Comparison of ENCODE assay signal across 11 cellular contexts in the genomic region with DNA sequence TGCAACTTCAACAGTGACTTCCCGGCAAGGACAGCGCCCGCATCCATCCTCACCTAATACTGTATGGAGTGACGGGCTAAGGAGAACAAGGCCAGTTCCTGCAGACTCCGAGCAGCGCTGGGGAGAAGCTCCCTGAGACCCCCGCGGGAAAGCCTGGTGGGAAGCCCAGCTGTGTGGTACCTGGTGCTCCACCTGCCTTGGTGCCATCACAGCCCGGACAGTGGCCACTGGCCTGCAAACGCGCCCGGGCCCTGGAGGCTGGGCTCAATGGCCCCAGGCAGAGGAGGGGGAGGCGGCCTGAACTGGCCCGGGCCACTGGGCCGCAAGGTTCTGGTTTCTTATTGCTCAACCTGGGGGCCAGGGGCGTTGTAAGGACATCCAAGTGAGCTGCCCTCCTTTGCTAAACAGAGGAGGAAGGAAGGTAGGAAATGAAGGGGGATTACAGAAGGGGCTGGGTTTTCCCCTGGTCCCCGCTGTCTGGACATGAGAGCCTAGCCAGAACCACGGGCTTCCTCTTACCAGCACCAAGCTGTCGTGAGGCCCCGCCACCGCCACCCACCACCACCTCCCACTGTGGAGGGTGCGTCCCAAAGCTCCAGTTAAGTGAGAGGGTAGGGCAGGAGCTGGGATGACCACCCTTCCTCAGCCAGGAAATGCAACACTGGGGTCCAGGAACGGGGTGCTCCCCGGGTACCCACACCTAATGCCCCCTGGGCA. TPM values are rescaled to one million over a fixed set of nuclear protein-coding genes. Genes with fewer than 3 reads are reported as not detected.
DNase-seq lines count a peak whose midpoint lies in the region; ATAC-seq, FAIRE-seq and TF ChIP-seq lines count a peak whose summit lies in the region.
"Had no signal": no experiment of that assay in that cellular context is flagged by ENCODE, and none has a peak within 500 bp of the region (broad histone marks: within the 10 kb centered on the region; RNA-seq: fewer than 3 reads in every experiment).

No MANE protein-coding gene starts in this region.

- no peak for FAIRE-seq in HepG2 (lab: Jason Lieb, UNC)

- H3K27me3 Mint-ChIP-seq in activated T-helper 2 cell treated with anti-CD3 and anti-CD28 coated beads, Interferon-gamma antibody, Interleukin-2, Interleukin-4, amounts not matched to agents 10 μg/mL and 5 μg/mL and 100 μg/mL, durations not matched to agents 14 hours and 24 hours and 36 hours (ENCODE audit: low read depth), result no peaks in the 10 kb centered on the region

- intact Hi-C loops in HepG2 (cut with micrococcal nuclease; ENCODE audit: unreplicated experiment) (no loop called here), right lobe of liver (cut with DNase I) (loop anchor here in 1 of 2 donors (5.0 kb wide), 1 partner anchor 44 kb away; no protein-coding TSS in a partner anchor), vagina (cut with DNase I) (no loop called here)
- intact Hi-C loops in activated T-helper 2 cell treated with anti-CD3 and anti-CD28 coated beads, Interferon-gamma antibody, Interleukin-2, Interleukin-4, amounts not matched to agents 10 μg/mL and 5 μg/mL and 100 μg/mL, durations not matched to agents 14 hours and 24 hours and 36 hours (cut with micrococcal nuclease), result no loop called here

- H3K36me3 ChIP-seq in HepG2 (replicated peaks in 1 of 2; ENCODE audit: control insufficient read depth in 1 of 2, insufficient read depth in 2 of 2, low read length in 2 of 2) (peaks cover 6 to 12% of the 10 kb centered on the region in 2 experiments; a peak in 3 of 5 replicates), right lobe of liver (peaks cover 0 to 16% (median 0%) of the 10 kb centered on the region in 4 donors), muscle layer of duodenum (ENCODE audit: control insufficient read depth in 1 of 2, insufficient read depth in 2 of 2, low read length in 2 of 2) (peaks cover 0 to 27% of the 10 kb centered on the region in 2 donors), vagina (peaks cover 0 to 16% of the 10 kb centered on the region in 2 donors)

- in situ Hi-C loops in HepG2 (cut with HindIII; ENCODE audit: extremely low pct_ligation_motif_present, low pct_unique_long_range_greater_than_20kb), result no loop called here

- TF ChIP-seq CTCF in HepG2 (CRISPR knock-in tag; IDR thresholded peaks at IDR 0.05), result no peak
- TF ChIP-seq CTCF in right lobe of liver (IDR thresholded peaks at IDR 0.05), result no peak
- no peak for TF ChIP-seq CTCF in vagina (IDR thresholded peaks at IDR 0.05)

- H3K9me3 Mint-ChIP-seq in activated T-helper 2 cell treated with anti-CD3 and anti-CD28 coated beads, Interferon-gamma antibody, Interleukin-2, Interleukin-4, amounts not matched to agents 10 μg/mL and 5 μg/mL and 100 μg/mL, durations not matched to agents 14 hours and 24 hours and 36 hours, result no peaks in the 10 kb centered on the region

- TF ChIP-seq EP300 in HepG2 (IDR thresholded peaks at IDR 0.05; ENCODE audit: low read depth in 2 of 2, low read length in 2 of 2), result no peak
- TF ChIP-seq EP300 in HepG2 (CRISPR knock-in tag; IDR thresholded peaks at IDR 0.05; ENCODE audit: borderline replicate concordance), result no peak

- H3K4me2 ChIP-seq in HepG2 (ENCODE audit: low read depth, low read length), result no peak overlapping the region

- no peaks in the 10 kb centered on the region for H3K79me2 ChIP-seq in HepG2 (ENCODE audit: insufficient read depth, low read length)

- H3K9me3 ChIP-seq in HepG2 (ENCODE audit: low read length) (no peaks in the 10 kb centered on the region), right lobe of liver (no peaks in the 10 kb centered on the region), muscle layer of duodenum (ENCODE audit: control insufficient read depth in 1 of 2, low read length in 2 of 2) (no peaks in the 10 kb centered on the region), vagina (no peaks in the 10 kb centered on the region)

- no peak overlapping the region for H2AFZ ChIP-seq in HepG2 (ENCODE audit: low read length)

- H3K4me1 ChIP-seq in HepG2 (ENCODE audit: insufficient read depth, low read length) (peaks cover 56% of the 10 kb centered on the region), right lobe of liver (peaks cover 2 to 35% (median 14%) of the 10 kb centered on the region in 4 donors), muscle layer of duodenum (ENCODE audit: control insufficient read depth in 1 of 2, insufficient read depth in 2 of 2, low read length in 2 of 2) (peaks cover 28 to 54% of the 10 kb centered on the region in 2 donors), vagina (peaks cover 76% of the 10 kb centered on the region)

- TF ChIP-seq POLR2A in HepG2 (IDR thresholded peaks at IDR 0.05; ENCODE audit: insufficient read depth in 1 of 2, low read depth in 2 of 2, low read length in 2 of 2) (no peak), right lobe of liver (IDR thresholded peaks at IDR 0.05) (no peak), vagina (IDR thresholded peaks at IDR 0.05) (no peak)

- no peak overlapping the region for H3K4me3 ChIP-seq in HepG2 (replicated peaks in 1 of 3; ENCODE audit: insufficient read depth in 1 of 3, low read depth in 2 of 3, low read length in 3 of 3)
- no peak overlapping the region for H3K4me3 ChIP-seq in right lobe of liver
- H3K4me3 ChIP-seq in muscle layer of duodenum (ENCODE audit: low read depth in 1 of 2, low read length in 2 of 2), result no peak overlapping the region
- H3K4me3 ChIP-seq in vagina, result no peak overlapping the region

- ATAC-seq in HepG2 (no peak), right lobe of liver (no peak), HG03097 (IDR thresholded peaks at IDR 0.05; ENCODE audit: low FRiP score, unreplicated experiment) (no peak)

- no peak for DNase-seq in HepG2 (ENCODE audit: low spot score)
- DNase-seq in right lobe of liver, result no peak
- DNase-seq in activated T-helper 2 cell treated with anti-CD3 and anti-CD28 coated beads, Interferon-gamma antibody, Interleukin-2, Interleukin-4, amounts not matched to agents 10 μg/mL and 5 μg/mL and 100 μg/mL, durations not matched to agents 14 hours and 24 hours and 36 hours (ENCODE audit: low spot score), result no peak
- no peak for DNase-seq in vagina (ENCODE audit: extremely low spot score in 2 of 2)
- no peak for DNase-seq in NCI-H774 (lab: John Stamatoyannopoulos, UW)
- DNase-seq in NCI-H748 treated with DMSO at 0.1 percent for 48 hours (lab: John Stamatoyannopoulos, UW), result no peak
- DNase-seq: NCI-H1092; stimulated activated CD4-positive, alpha-beta T cell treated with anti-CD3 and anti-CD28 coated beads, Interleukin-12 subunit alpha, Interleukin-12 subunit beta, amount 100 ng/mL, for 4 hours; WERI-Rb-1 had no signal

- H3K9ac ChIP-seq in HepG2 (ENCODE audit: insufficient read depth, low read depth, low read length), result no peak overlapping the region

- no TSS peak for BruUV-seq in HepG2 (replicated peaks; lab: Mats Ljungman, UMichigan)

- CTCF ChIA-PET in HepG2 (lab: Yijun Ruan, JAX; ENCODE audit: low intra/inter-chr PET ratio, low total read pairs), result no interaction called here

- POLR2A ChIA-PET in HepG2 (lab: Yijun Ruan, JAX), result no interaction called here

- WGBS in HepG2 (ENCODE audit: low lambda C conversion rate), result 96% methylated on average over 18 of the region's 24 CpGs
- WGBS in right lobe of liver (ENCODE audit: insufficient coverage, low coverage, low lambda C conversion rate, missing lambda C conversion rate), result 35% methylated on average over 3 of the region's 24 CpGs

- H3K4me1 Mint-ChIP-seq in activated T-helper 2 cell treated with anti-CD3 and anti-CD28 coated beads, Interferon-gamma antibody, Interleukin-2, Interleukin-4, amounts not matched to agents 10 μg/mL and 5 μg/mL and 100 μg/mL, durations not matched to agents 14 hours and 24 hours and 36 hours (ENCODE audit: low read depth), result peaks cover 65% of the 10 kb centered on the region

- no peak for TF ChIP-seq RAD21 in HepG2 (CRISPR knock-in tag; IDR thresholded peaks at IDR 0.05)

- no peaks in the 10 kb centered on the region for H4K20me1 ChIP-seq in HepG2 (ENCODE audit: insufficient read depth, low read length)

- H3K27ac ChIP-seq in HepG2 (ENCODE audit: extremely low read length, insufficient read depth, low read length) (no peak overlapping the region), right lobe of liver (no peak overlapping the region), muscle layer of duodenum (ENCODE audit: low read length) (peak overlapping the region; percentile 58), vagina (peak overlapping the region; percentile 79)
- H3K27ac ChIP-seq: WERI-Rb-1 had no signal

- H3K27me3 ChIP-seq in HepG2 (ENCODE audit: control insufficient read depth in 1 of 2, insufficient read depth in 2 of 2, low read length in 2 of 2) (no peaks in the 10 kb centered on the region), right lobe of liver (no peaks in the 10 kb centered on the region), muscle layer of duodenum (ENCODE audit: low read depth, low read length) (no peaks in the 10 kb centered on the region), vagina (no peaks in the 10 kb centered on the region)

- H3K27ac Mint-ChIP-seq in activated T-helper 2 cell treated with anti-CD3 and anti-CD28 coated beads, Interferon-gamma antibody, Interleukin-2, Interleukin-4, amounts not matched to agents 10 μg/mL and 5 μg/mL and 100 μg/mL, durations not matched to agents 14 hours and 24 hours and 36 hours, result peak overlapping the region; percentile 76

- peak overlapping the region; percentile 33 for H3K4me3 Mint-ChIP-seq in activated T-helper 2 cell treated with anti-CD3 and anti-CD28 coated beads, Interferon-gamma antibody, Interleukin-2, Interleukin-4, amounts not matched to agents 10 μg/mL and 5 μg/mL and 100 μg/mL, durations not matched to agents 14 hours and 24 hours and 36 hours (ENCODE audit: low read depth)

- H3K36me3 Mint-ChIP-seq in activated T-helper 2 cell treated with anti-CD3 and anti-CD28 coated beads, Interferon-gamma antibody, Interleukin-2, Interleukin-4, amounts not matched to agents 10 μg/mL and 5 μg/mL and 100 μg/mL, durations not matched to agents 14 hours and 24 hours and 36 hours (ENCODE audit: low read depth), result peaks cover 56% of the 10 kb centered on the region

RNA-seq across cellular contexts. Expression of a gene that starts 8.5 kb away (rescaled TPM):
- total RNA-seq in HepG2 (2016; rRNA removed; fragmentation: Illumina TruSeq; extraction: Trizol), result 0.77 and 1.4 TPM in 2 replicates
- 0.10 and 0.35 TPM in 2 replicates for total RNA-seq in HepG2 (2016; cell fraction: cytosol; rRNA removed; fragmentation: Illumina TruSeq; extraction: Trizol; ENCODE audit: low read depth)
- total RNA-seq in HepG2 (2016; cell fraction: insoluble cytoplasmic fraction; rRNA removed; fragmentation: Illumina TruSeq; extraction: Trizol), result 0.42 and 1.4 TPM in 2 replicates
- total RNA-seq in HepG2 (2016; cell fraction: membrane; rRNA removed; fragmentation: Illumina TruSeq; extraction: Trizol), result 0.37 and 0.38 TPM in 2 replicates
- 1.8 and 2.0 TPM in 2 replicates for total RNA-seq in HepG2 (2016; cell fraction: nucleus; rRNA removed; fragmentation: Illumina TruSeq; extraction: Trizol)
- 0.55 and 0.99 TPM in 2 replicates for polyA plus RNA-seq in HepG2 (2011; rRNA removed)
- polyA plus RNA-seq in HepG2 (2011; cell fraction: cytosol; rRNA removed), result 0.34 and 0.54 TPM in 2 replicates
- 6.3 and 7.3 TPM in 2 replicates for polyA plus RNA-seq in HepG2 (2011; cell fraction: nucleus; rRNA removed)
- 1.2 and 1.3 TPM in 2 replicates for polyA plus RNA-seq in HepG2 (2012)
- polyA plus RNA-seq in HepG2 (2016; cell fraction: cytosol; fragmentation: Illumina TruSeq; extraction: Trizol; ENCODE audit: low read depth), result 0.06 and 0.11 TPM in 2 replicates
- 0.63 and 0.75 TPM in 2 replicates for polyA plus RNA-seq in HepG2 (2016; cell fraction: insoluble cytoplasmic fraction; fragmentation: Illumina TruSeq; extraction: Trizol; ENCODE audit: low read depth)
- 0.24 and 0.70 TPM in 2 replicates for polyA plus RNA-seq in HepG2 (2016; cell fraction: membrane; fragmentation: Illumina TruSeq; extraction: Trizol; ENCODE audit: low read depth)
- polyA plus RNA-seq in HepG2 (2016; cell fraction: nucleus; fragmentation: Illumina TruSeq; extraction: Trizol; ENCODE audit: insufficient read depth, low read depth), result 4.9 and 5.6 TPM in 2 replicates
- 1.3 and 2.7 TPM in 2 replicates for polyA minus RNA-seq in HepG2 (2011; rRNA and poly(A)+ RNA removed; ENCODE audit: low replicate concordance)
- 0.59 and 1.6 TPM in 2 replicates for polyA minus RNA-seq in HepG2 (2011; cell fraction: cytosol; rRNA and poly(A)+ RNA removed)
- 1.9 and 4.0 TPM in 2 replicates for polyA minus RNA-seq in HepG2 (2011; cell fraction: nucleus; rRNA and poly(A)+ RNA removed)
- total RNA-seq in right lobe of liver, result 1 to 10 TPM in 1 of 6 experiments, under 1 TPM in 5; 0.63 to 1.1 (median 0.99) TPM
- 0.07 and 0.32 TPM in 2 replicates for total RNA-seq in activated T-helper 2 cell treated with anti-CD3 and anti-CD28 coated beads, Interferon-gamma antibody, Interleukin-2, Interleukin-4, amounts not matched to agents 10 μg/mL and 5 μg/mL and 100 μg/mL, durations not matched to agents 14 hours and 24 hours and 36 hours
- total RNA-seq in vagina, result 13.0 TPM

RNA-seq across cellular contexts. Expression of a gene that starts 25.5 kb away (rescaled TPM):
- total RNA-seq in HepG2 (2016; rRNA removed; fragmentation: Illumina TruSeq; extraction: Trizol), result 22.0 and 26.6 TPM in 2 replicates
- total RNA-seq in HepG2 (2016; cell fraction: cytosol; rRNA removed; fragmentation: Illumina TruSeq; extraction: Trizol; ENCODE audit: low read depth), result 8.1 and 9.7 TPM in 2 replicates
- total RNA-seq in HepG2 (2016; cell fraction: insoluble cytoplasmic fraction; rRNA removed; fragmentation: Illumina TruSeq; extraction: Trizol), result 22.9 and 29.1 TPM in 2 replicates
- total RNA-seq in HepG2 (2016; cell fraction: membrane; rRNA removed; fragmentation: Illumina TruSeq; extraction: Trizol), result 11.0 and 11.5 TPM in 2 replicates
- total RNA-seq in HepG2 (2016; cell fraction: nucleus; rRNA removed; fragmentation: Illumina TruSeq; extraction: Trizol), result 16.8 and 19.6 TPM in 2 replicates
- 23.6 and 29.4 TPM in 2 replicates for polyA plus RNA-seq in HepG2 (2011; rRNA removed)
- polyA plus RNA-seq in HepG2 (2011; cell fraction: cytosol; rRNA removed), result 20.8 and 31.1 TPM in 2 replicates
- polyA plus RNA-seq in HepG2 (2011; cell fraction: nucleus; rRNA removed), result 42.3 and 43.0 TPM in 2 replicates
- 18.8 and 23.3 TPM in 2 replicates for polyA plus RNA-seq in HepG2 (2012)
- polyA plus RNA-seq in HepG2 (2016; cell fraction: cytosol; fragmentation: Illumina TruSeq; extraction: Trizol; ENCODE audit: low read depth), result 3.5 and 3.9 TPM in 2 replicates
- 29.0 and 35.3 TPM in 2 replicates for polyA plus RNA-seq in HepG2 (2016; cell fraction: insoluble cytoplasmic fraction; fragmentation: Illumina TruSeq; extraction: Trizol; ENCODE audit: low read depth)
- polyA plus RNA-seq in HepG2 (2016; cell fraction: membrane; fragmentation: Illumina TruSeq; extraction: Trizol; ENCODE audit: low read depth), result 7.9 and 9.3 TPM in 2 replicates
- 33.4 and 34.4 TPM in 2 replicates for polyA plus RNA-seq in HepG2 (2016; cell fraction: nucleus; fragmentation: Illumina TruSeq; extraction: Trizol; ENCODE audit: insufficient read depth, low read depth)
- 63.9 and 78.7 TPM in 2 replicates for polyA minus RNA-seq in HepG2 (2011; rRNA and poly(A)+ RNA removed; ENCODE audit: low replicate concordance)
- 21.2 and 28.0 TPM in 2 replicates for polyA minus RNA-seq in HepG2 (2011; cell fraction: cytosol; rRNA and poly(A)+ RNA removed)
- polyA minus RNA-seq in HepG2 (2011; cell fraction: nucleus; rRNA and poly(A)+ RNA removed), result 15.5 and 22.1 TPM in 2 replicates
- 10 to 100 TPM; 18.8 to 36.1 (median 26.3) TPM for total RNA-seq in right lobe of liver
- total RNA-seq in activated T-helper 2 cell treated with anti-CD3 and anti-CD28 coated beads, Interferon-gamma antibody, Interleukin-2, Interleukin-4, amounts not matched to agents 10 μg/mL and 5 μg/mL and 100 μg/mL, durations not matched to agents 14 hours and 24 hours and 36 hours, result 107 TPM in 2 replicates
- 61.6 TPM for total RNA-seq in vagina

RNA-seq across cellular contexts. Expression of a gene that starts 42.6 kb away (rescaled TPM):
- total RNA-seq in HepG2 (2016; rRNA removed; fragmentation: Illumina TruSeq; extraction: Trizol) (15.3 and 20.5 TPM in 2 replicates), right lobe of liver (10 to 100 TPM; 13.1 to 21.5 (median 17.0) TPM), vagina (27.0 TPM)
- 3.8 and 4.3 TPM in 2 replicates for total RNA-seq in HepG2 (2016; cell fraction: cytosol; rRNA removed; fragmentation: Illumina TruSeq; extraction: Trizol; ENCODE audit: low read depth)
- 11.7 and 21.5 TPM in 2 replicates for total RNA-seq in HepG2 (2016; cell fraction: insoluble cytoplasmic fraction; rRNA removed; fragmentation: Illumina TruSeq; extraction: Trizol)
- total RNA-seq in HepG2 (2016; cell fraction: membrane; rRNA removed; fragmentation: Illumina TruSeq; extraction: Trizol), result 9.8 and 11.2 TPM in 2 replicates
- 16.8 and 17.9 TPM in 2 replicates for total RNA-seq in HepG2 (2016; cell fraction: nucleus; rRNA removed; fragmentation: Illumina TruSeq; extraction: Trizol)
- 27.3 and 30.9 TPM in 2 replicates for polyA plus RNA-seq in HepG2 (2011; rRNA removed)
- 11.1 and 16.7 TPM in 2 replicates for polyA plus RNA-seq in HepG2 (2011; cell fraction: cytosol; rRNA removed)
- polyA plus RNA-seq in HepG2 (2011; cell fraction: nucleus; rRNA removed), result 97.2 and 109 TPM in 2 replicates
- 19.6 and 26.4 TPM in 2 replicates for polyA plus RNA-seq in HepG2 (2012)
- polyA plus RNA-seq in HepG2 (2016; cell fraction: cytosol; fragmentation: Illumina TruSeq; extraction: Trizol; ENCODE audit: low read depth), result 5.0 and 5.9 TPM in 2 replicates
- polyA plus RNA-seq in HepG2 (2016; cell fraction: insoluble cytoplasmic fraction; fragmentation: Illumina TruSeq; extraction: Trizol; ENCODE audit: low read depth), result 24.4 and 31.0 TPM in 2 replicates
- 13.6 and 15.0 TPM in 2 replicates for polyA plus RNA-seq in HepG2 (2016; cell fraction: membrane; fragmentation: Illumina TruSeq; extraction: Trizol; ENCODE audit: low read depth)
- polyA plus RNA-seq in HepG2 (2016; cell fraction: nucleus; fragmentation: Illumina TruSeq; extraction: Trizol; ENCODE audit: insufficient read depth, low read depth), result 70.2 and 70.8 TPM in 2 replicates
- polyA minus RNA-seq in HepG2 (2011; rRNA and poly(A)+ RNA removed; ENCODE audit: low replicate concordance), result 38.1 and 40.7 TPM in 2 replicates
- polyA minus RNA-seq in HepG2 (2011; cell fraction: cytosol; rRNA and poly(A)+ RNA removed), result 14.8 and 15.4 TPM in 2 replicates
- polyA minus RNA-seq in HepG2 (2011; cell fraction: nucleus; rRNA and poly(A)+ RNA removed), result 11.1 and 15.7 TPM in 2 replicates
- total RNA-seq in activated T-helper 2 cell treated with anti-CD3 and anti-CD28 coated beads, Interferon-gamma antibody, Interleukin-2, Interleukin-4, amounts not matched to agents 10 μg/mL and 5 μg/mL and 100 μg/mL, durations not matched to agents 14 hours and 24 hours and 36 hours, result 46.2 and 47.2 TPM in 2 replicates

RNA-seq across cellular contexts. Expression of a gene that starts 49.9 kb away (rescaled TPM):
- total RNA-seq in HepG2 (2016; rRNA removed; fragmentation: Illumina TruSeq; extraction: Trizol) (7.8 and 8.3 TPM in 2 replicates), right lobe of liver (10 to 100 TPM in 1 of 6 experiments, 1 to 10 TPM in 5; 3.4 to 14.7 (median 4.8) TPM), vagina (20.6 TPM)
- 3.5 and 4.1 TPM in 2 replicates for total RNA-seq in HepG2 (2016; cell fraction: cytosol; rRNA removed; fragmentation: Illumina TruSeq; extraction: Trizol; ENCODE audit: low read depth)
- 4.8 and 7.6 TPM in 2 replicates for total RNA-seq in HepG2 (2016; cell fraction: insoluble cytoplasmic fraction; rRNA removed; fragmentation: Illumina TruSeq; extraction: Trizol)
- 10.9 and 11.1 TPM in 2 replicates for total RNA-seq in HepG2 (2016; cell fraction: membrane; rRNA removed; fragmentation: Illumina TruSeq; extraction: Trizol)
- 6.7 and 7.4 TPM in 2 replicates for total RNA-seq in HepG2 (2016; cell fraction: nucleus; rRNA removed; fragmentation: Illumina TruSeq; extraction: Trizol)
- 15.5 and 17.6 TPM in 2 replicates for polyA plus RNA-seq in HepG2 (2011; rRNA removed)
- 7.7 and 11.1 TPM in 2 replicates for polyA plus RNA-seq in HepG2 (2011; cell fraction: cytosol; rRNA removed)
- polyA plus RNA-seq in HepG2 (2011; cell fraction: nucleus; rRNA removed), result 71.3 and 101 TPM in 2 replicates
- polyA plus RNA-seq in HepG2 (2012), result 8.7 and 10.1 TPM in 2 replicates
- polyA plus RNA-seq in HepG2 (2016; cell fraction: cytosol; fragmentation: Illumina TruSeq; extraction: Trizol; ENCODE audit: low read depth), result 5.1 and 6.2 TPM in 2 replicates
- 7.8 and 9.1 TPM in 2 replicates for polyA plus RNA-seq in HepG2 (2016; cell fraction: insoluble cytoplasmic fraction; fragmentation: Illumina TruSeq; extraction: Trizol; ENCODE audit: low read depth)
- polyA plus RNA-seq in HepG2 (2016; cell fraction: membrane; fragmentation: Illumina TruSeq; extraction: Trizol; ENCODE audit: low read depth), result 9.5 and 11.8 TPM in 2 replicates
- 20.0 and 20.1 TPM in 2 replicates for polyA plus RNA-seq in HepG2 (2016; cell fraction: nucleus; fragmentation: Illumina TruSeq; extraction: Trizol; ENCODE audit: insufficient read depth, low read depth)
- 25.9 and 40.8 TPM in 2 replicates for polyA minus RNA-seq in HepG2 (2011; rRNA and poly(A)+ RNA removed; ENCODE audit: low replicate concordance)
- polyA minus RNA-seq in HepG2 (2011; cell fraction: cytosol; rRNA and poly(A)+ RNA removed), result 4.3 and 6.6 TPM in 2 replicates
- polyA minus RNA-seq in HepG2 (2011; cell fraction: nucleus; rRNA and poly(A)+ RNA removed), result 8.7 and 10.9 TPM in 2 replicates
- total RNA-seq in activated T-helper 2 cell treated with anti-CD3 and anti-CD28 coated beads, Interferon-gamma antibody, Interleukin-2, Interleukin-4, amounts not matched to agents 10 μg/mL and 5 μg/mL and 100 μg/mL, durations not matched to agents 14 hours and 24 hours and 36 hours, result 72.1 and 77.5 TPM in 2 replicates

Comparison
In these comparisons a context has a peak if more than half of its experiments do, and no peak if none do; other contexts are left out.
1. H3K27ac ChIP-seq: peak in muscle layer of duodenum (single experiment) and vagina (single experiment); none in HepG2 (single experiment) and right lobe of liver (0 of 3).